ENCODE assay signal across 9 cellular contexts in the genomic region with DNA sequence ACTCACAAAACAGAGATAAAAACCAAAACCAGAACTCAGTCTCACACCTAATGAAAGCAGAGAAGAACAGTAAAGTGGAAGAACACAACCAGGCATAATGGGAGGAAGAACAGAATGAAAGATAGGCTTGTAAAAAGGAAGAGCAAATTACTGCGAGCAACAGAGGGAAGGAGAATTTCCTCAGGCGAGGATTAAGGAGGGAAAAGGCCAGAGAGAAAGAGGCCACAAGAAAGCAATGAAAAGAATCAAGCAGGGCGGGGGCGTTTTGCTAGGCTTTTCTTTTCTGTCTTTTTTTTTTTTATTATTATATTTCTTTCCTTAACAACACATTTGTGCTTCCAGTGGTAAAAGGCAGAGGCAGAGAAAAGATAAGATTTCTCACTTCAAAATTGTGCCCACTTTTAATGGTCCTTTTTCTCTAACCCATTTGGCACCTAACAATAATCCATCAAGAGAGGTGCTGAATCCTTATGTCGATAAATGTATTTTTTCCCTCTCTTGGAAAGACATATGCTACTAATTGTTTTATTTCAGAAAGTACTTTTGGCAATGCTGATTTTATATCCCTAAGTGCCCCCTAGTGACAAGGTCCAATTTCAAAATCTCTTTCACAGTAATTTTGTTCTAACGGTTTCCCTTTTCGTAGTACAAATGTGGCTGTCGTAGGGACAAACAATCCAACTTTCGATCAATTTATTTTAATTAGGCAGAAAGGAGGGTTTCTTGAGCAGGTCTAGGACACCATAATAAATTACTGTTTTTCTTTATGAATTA.
A peak's percentile ranks its signal among the peaks of the same experiment; 100 is the strongest.
DNase-seq lines count a peak whose midpoint lies in the region; ATAC-seq, FAIRE-seq and TF ChIP-seq lines count a peak whose summit lies in the region.
"Had no signal": no experiment of that assay in that cellular context is flagged by ENCODE, and none has a peak within 500 bp of the region (broad histone marks: within the 10 kb centered on the region; RNA-seq: fewer than 3 reads in every experiment).

No MANE protein-coding gene starts in this region.

- POLR2A ChIA-PET in naive thymus-derived CD4-positive, alpha-beta T cell (lab: Charles Lee), result no interaction called here
- POLR2A ChIA-PET in activated CD4-positive, alpha-beta memory T cell treated with anti-CD3 and anti-CD28 coated beads, Interleukin-2, amount 10 ng/mL, durations not matched to agents 7 days and 5 days (lab: Charles Lee), result no interaction called here

- no peaks in the 10 kb centered on the region; the same call in 2 of the 3 replicates for H3K36me3 Mint-ChIP-seq in GM23338 (ENCODE audit: low read depth)
- no peaks in the 10 kb centered on the region for H3K36me3 Mint-ChIP-seq in naive thymus-derived CD4-positive, alpha-beta T cell
- H3K36me3 Mint-ChIP-seq in activated CD4-positive, alpha-beta memory T cell treated with anti-CD3 and anti-CD28 coated beads, Interleukin-2, amount 10 ng/mL, durations not matched to agents 7 days and 5 days (ENCODE audit: low read depth), result no peaks in the 10 kb centered on the region

- H3K9me1 ChIP-seq in keratinocyte (ENCODE audit: control insufficient read depth, extremely low read depth, insufficient read depth, low read length), result no peaks in the 10 kb centered on the region

- H3K27ac ChIP-seq in GM23338 (ENCODE audit: low read depth) (no peak overlapping the region), keratinocyte (ENCODE audit: control insufficient read depth, insufficient read depth, low read length) (no peak overlapping the region)
- H3K27ac ChIP-seq in naive thymus-derived CD4-positive, alpha-beta T cell (ENCODE audit: low read depth, low read length), result no peak overlapping the region

- no peak overlapping the region for H3K9ac ChIP-seq in keratinocyte (ENCODE audit: control insufficient read depth, extremely low read depth, insufficient read depth, low read length)

- H2AFZ ChIP-seq in GM23338 (no peak overlapping the region), keratinocyte (ENCODE audit: control insufficient read depth, low read length) (no peak overlapping the region)

- CTCF ChIA-PET in naive thymus-derived CD4-positive, alpha-beta T cell (lab: Charles Lee), result no interaction called here
- CTCF ChIA-PET in activated CD4-positive, alpha-beta memory T cell treated with anti-CD3 and anti-CD28 coated beads, Interleukin-2, amount 10 ng/mL, durations not matched to agents 7 days and 5 days (lab: Charles Lee), result no interaction called here

- H3K27me3 Mint-ChIP-seq in GM23338 (ENCODE audit: insufficient read depth, low read depth, poor library complexity), result peaks cover 3% of the 10 kb centered on the region
- H3K27me3 Mint-ChIP-seq in naive thymus-derived CD4-positive, alpha-beta T cell, result no peaks in the 10 kb centered on the region
- H3K27me3 Mint-ChIP-seq in activated CD4-positive, alpha-beta memory T cell treated with anti-CD3 and anti-CD28 coated beads, Interleukin-2, amount 10 ng/mL, durations not matched to agents 7 days and 5 days, result no peaks in the 10 kb centered on the region

- H3K4me3 Mint-ChIP-seq in GM23338, result no peak overlapping the region
- H3K4me3 Mint-ChIP-seq in naive thymus-derived CD4-positive, alpha-beta T cell, result no peak overlapping the region
- no peak overlapping the region for H3K4me3 Mint-ChIP-seq in activated CD4-positive, alpha-beta memory T cell treated with anti-CD3 and anti-CD28 coated beads, Interleukin-2, amount 10 ng/mL, durations not matched to agents 7 days and 5 days

- no peaks in the 10 kb centered on the region for H3K9me3 Mint-ChIP-seq in GM23338
- peaks cover 0 to 13% (median 1%) of the 10 kb centered on the region in 11 donors for H3K9me3 Mint-ChIP-seq in naive thymus-derived CD4-positive, alpha-beta T cell
- peaks cover 4% of the 10 kb centered on the region for H3K9me3 Mint-ChIP-seq in activated CD4-positive, alpha-beta memory T cell treated with anti-CD3 and anti-CD28 coated beads, Interleukin-2, amount 10 ng/mL, durations not matched to agents 7 days and 5 days

- H4K20me1 ChIP-seq in GM23338 (replicated peaks; ENCODE audit: insufficient read depth), result no peaks in the 10 kb centered on the region
- no peaks in the 10 kb centered on the region for H4K20me1 ChIP-seq in keratinocyte (ENCODE audit: control insufficient read depth, extremely low read depth, insufficient read depth, low read length)

- H3F3A ChIP-seq in GM23338 (replicated peaks; ENCODE audit: low read depth), result no peaks in the 10 kb centered on the region

- H3K4me2 ChIP-seq in GM23338 (no peak overlapping the region), keratinocyte (ENCODE audit: control insufficient read depth, extremely low read depth, insufficient read depth, low read depth, low read length) (no peak overlapping the region)

- no peaks in the 10 kb centered on the region for H3K36me3 ChIP-seq in GM23338 (ENCODE audit: insufficient read depth)
- H3K36me3 ChIP-seq in keratinocyte (ENCODE audit: control insufficient read depth in 2 of 2, extremely low read depth in 1 of 2, insufficient read depth in 2 of 2, low read length in 2 of 2), result no peaks in the 10 kb centered on the region
- H3K36me3 ChIP-seq in naive thymus-derived CD4-positive, alpha-beta T cell (ENCODE audit: control insufficient read depth in 2 of 3, insufficient read depth in 3 of 3, low read length in 3 of 3), result no peaks in the 10 kb centered on the region

- DNase-seq in AG10803 (ENCODE audit: low read depth) (peak; percentile 14), GM23338 (ENCODE audit: low spot score) (peak; percentile 28), keratinocyte (ENCODE audit: low read depth, low spot score) (no peak), iPS-NIHi11 (ENCODE audit: low spot score) (no peak)
- no peak for DNase-seq in naive thymus-derived CD4-positive, alpha-beta T cell
- no peak for DNase-seq in effector CD4-positive, alpha-beta T cell
- no peak for DNase-seq in activated CD4-positive, alpha-beta memory T cell treated with anti-CD3 and anti-CD28 coated beads, Interleukin-2, amount 10 ng/mL, durations not matched to agents 7 days and 5 days

- H3K9me2 ChIP-seq in GM23338 (ENCODE audit: insufficient read depth), result no peaks in the 10 kb centered on the region

- H3K27ac Mint-ChIP-seq in GM23338, result 0 out of 2 replicates have a peak overlapping the region, but pooled peaks have one; percentile 3
- no peak overlapping the region for H3K27ac Mint-ChIP-seq in naive thymus-derived CD4-positive, alpha-beta T cell
- H3K27ac Mint-ChIP-seq in activated CD4-positive, alpha-beta memory T cell treated with anti-CD3 and anti-CD28 coated beads, Interleukin-2, amount 10 ng/mL, durations not matched to agents 7 days and 5 days, result no peak overlapping the region

- intact Hi-C loops in naive thymus-derived CD4-positive, alpha-beta T cell (cut with micrococcal nuclease), result loop anchor here in 1 of 2 donors (5.0 kb wide), 1 partner anchor 382 kb away; no protein-coding TSS in a partner anchor

- TF ChIP-seq CTCF in AG10803 (conservative IDR thresholded peaks at IDR 0.05; ENCODE audit: low read length) (peak; percentile 47), GM23338 (conservative IDR thresholded peaks at IDR 0.05; ENCODE audit: low read depth in 2 of 2) (peak; percentile 44 to 48), keratinocyte (optimal IDR thresholded peaks at IDR 0.05 in 1 of 3, IDR thresholded peaks at IDR 0.05 in 1 of 3, conservative IDR thresholded peaks at IDR 0.05 in 1 of 3; ENCODE audit: extremely low read depth in 1 of 3, insufficient read depth in 2 of 3, low read length in 3 of 3) (peak in 2 of 3 experiments; percentile 13 to 32)

- no peak for ATAC-seq in GM23338
- ATAC-seq in naive thymus-derived CD4-positive, alpha-beta T cell, result no peak

- dilution Hi-C loops in keratinocyte (cut with MboI; ENCODE audit: extremely low pct_ligation_motif_present, low sequenced_read_pairs), result no loop called here

- peaks cover 4% of the 10 kb centered on the region; the same call in 1 of the 2 replicates for H3K4me1 ChIP-seq in GM23338 (ENCODE audit: insufficient read depth)
- no peaks in the 10 kb centered on the region for H3K4me1 ChIP-seq in keratinocyte (ENCODE audit: control insufficient read depth, extremely low read depth, insufficient read depth, low read length)
- H3K4me1 ChIP-seq in naive thymus-derived CD4-positive, alpha-beta T cell (ENCODE audit: control insufficient read depth in 2 of 2, insufficient read depth in 2 of 2, low read length in 2 of 2), result no peaks in the 10 kb centered on the region

- FAIRE-seq in TTC549 (lab: Jason Lieb, UNC) (peak; percentile 48), keratinocyte (lab: Jason Lieb, UNC) (no peak)
- FAIRE-seq: GM12891 had no signal

- H3K79me2 ChIP-seq in GM23338 (replicated peaks; ENCODE audit: insufficient read depth) (no peaks in the 10 kb centered on the region), keratinocyte (ENCODE audit: control insufficient read depth, insufficient read depth, low read length) (no peaks in the 10 kb centered on the region)

- H3K4me1 Mint-ChIP-seq in GM23338, result peaks cover 14% of the 10 kb centered on the region
- peaks cover 0 to 2% (median 0%) of the 10 kb centered on the region in 7 donors for H3K4me1 Mint-ChIP-seq in naive thymus-derived CD4-positive, alpha-beta T cell
- no peaks in the 10 kb centered on the region for H3K4me1 Mint-ChIP-seq in activated CD4-positive, alpha-beta memory T cell treated with anti-CD3 and anti-CD28 coated beads, Interleukin-2, amount 10 ng/mL, durations not matched to agents 7 days and 5 days

- H3K4me3 ChIP-seq in AG10803 (ENCODE audit: low read length), result no peak overlapping the region
- no peak overlapping the region for H3K4me3 ChIP-seq in GM23338
- no peak overlapping the region for H3K4me3 ChIP-seq in keratinocyte (ENCODE audit: control insufficient read depth in 2 of 3, extremely low read depth in 1 of 3, insufficient read depth in 2 of 3, low read depth in 1 of 3, low read length in 3 of 3)
- no peak overlapping the region for H3K4me3 ChIP-seq in naive thymus-derived CD4-positive, alpha-beta T cell (ENCODE audit: low read length)

- H3K9me3 ChIP-seq in keratinocyte (ENCODE audit: control insufficient read depth, low read depth, low read length), result no peaks in the 10 kb centered on the region
- no peaks in the 10 kb centered on the region for H3K9me3 ChIP-seq in naive thymus-derived CD4-positive, alpha-beta T cell (ENCODE audit: control insufficient read depth in 2 of 3, low read length in 3 of 3)

- H3K27me3 ChIP-seq in GM23338 (ENCODE audit: insufficient read depth) (no peaks in the 10 kb centered on the region), keratinocyte (ENCODE audit: control insufficient read depth, extremely low read depth, insufficient read depth, low read length) (no peaks in the 10 kb centered on the region)
- H3K27me3 ChIP-seq in naive thymus-derived CD4-positive, alpha-beta T cell (ENCODE audit: control insufficient read depth in 2 of 2, insufficient read depth in 2 of 2, low read length in 2 of 2), result no peaks in the 10 kb centered on the region

TF ChIP-seq in GM23338, 12 proteins besides CTCF, POLR2A, EP300 and RAD21 (continues in another document):
- TF ChIP-seq EZH2phosphoT487 (IDR thresholded peaks at IDR 0.05; ENCODE audit: unreplicated experiment), result no peak
- TF ChIP-seq EZH2 (IDR thresholded peaks at IDR 0.05; ENCODE audit: low read depth, unreplicated experiment), result no peak

Comparison
In these comparisons a context has a peak if more than half of its experiments do, and no peak if none do; other contexts are left out.
1. DNase-seq: peak in AG10803 (single experiment) and GM23338 (single experiment); none in keratinocyte (single experiment), naive thymus-derived CD4-positive, alpha-beta T cell (0 of 9), iPS-NIHi11 (single experiment), effector CD4-positive, alpha-beta T cell (single experiment) and activated CD4-positive, alpha-beta memory T cell treated with anti-CD3 and anti-CD28 coated beads, Interleukin-2, amount 10 ng/mL, durations not matched to agents 7 days and 5 days (single experiment).
2. Peak in every context shown above with its lines, with median percentiles within 50 percentile points of each other: CTCF ChIP-seq.